In the genomic region with DNA sequence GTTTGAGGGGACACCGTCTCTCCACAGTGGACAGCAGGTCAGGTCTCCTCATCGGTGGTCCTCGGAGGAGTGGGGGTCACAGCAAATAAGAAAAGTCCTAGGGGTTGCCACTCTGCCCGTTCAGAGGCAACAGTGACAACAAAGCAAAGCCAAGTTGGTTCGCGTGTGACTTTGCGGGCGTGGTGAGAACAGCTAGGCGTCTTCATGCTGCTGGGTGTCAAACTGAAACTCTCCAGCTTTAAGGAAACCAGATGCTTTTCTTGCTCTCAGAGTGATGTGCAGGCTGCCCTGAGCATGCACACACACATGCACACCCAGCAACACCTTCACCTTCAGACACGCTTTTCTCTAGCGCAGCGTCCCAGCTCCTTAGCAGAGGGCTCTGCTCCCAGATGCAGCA, we compare ENCODE assay signal across 19 cellular contexts.
DNase-seq lines count a peak whose midpoint lies in the region; ATAC-seq and TF ChIP-seq lines count a peak whose summit lies in the region.
"Had no signal": no experiment of that assay in that cellular context is flagged by ENCODE, and none has a peak within 500 bp of the region (broad histone marks: within the 10 kb centered on the region; RNA-seq: fewer than 3 reads in every experiment).

No MANE protein-coding gene starts in this region.

- peaks cover 8 to 24% of the 10 kb centered on the region in 2 donors for H3K27me3 Mint-ChIP-seq in natural killer cell (ENCODE audit: low read depth in 2 of 2)

- H3K9me3 ChIP-seq in adipocyte (ENCODE audit: control insufficient read depth, low read length) (no peaks in the 10 kb centered on the region), smooth muscle cell (replicated peaks; ENCODE audit: low read depth) (no peaks in the 10 kb centered on the region)
- H3K9me3 ChIP-seq: BLaER1 treated with 17β-estradiol and CSF1 and Interleukin-3, amounts not matched to agents 10 nM and 100 nM; SJSA1 had no signal

- peak overlapping the region; percentile 41 for H3K4me3 ChIP-seq in adipocyte (ENCODE audit: low read length)
- H3K4me3 ChIP-seq in smooth muscle cell: no peak overlapping the region
- H3K4me3 ChIP-seq: BLaER1 treated with 17β-estradiol and CSF1 and Interleukin-3, amounts not matched to agents 10 nM and 100 nM; SJSA1 had no signal

- 76% methylated on average over 12 of the region's 12 CpGs for WGBS in smooth muscle cell (ENCODE audit: low lambda C conversion rate)

- TF ChIP-seq CTCF in natural killer cell (IDR thresholded peaks at IDR 0.05) (no peak), smooth muscle cell (IDR thresholded peaks at IDR 0.05; ENCODE audit: borderline replicate concordance, insufficient read depth, poor library complexity, severe bottlenecking) (no peak)

- H3K9me3 Mint-ChIP-seq in natural killer cell: no peaks in the 10 kb centered on the region
- H3K9me3 Mint-ChIP-seq: CD8-positive, alpha-beta memory T cell had no signal

- H3K27me3 ChIP-seq in adipocyte (replicated peaks; ENCODE audit: control insufficient read depth, insufficient read depth, low read length) (peaks cover 5% of the 10 kb centered on the region), smooth muscle cell (ENCODE audit: low read depth) (peaks cover 3% of the 10 kb centered on the region)
- H3K27me3 ChIP-seq: SJSA1 had no signal

- H3K36me3 ChIP-seq in adipocyte (ENCODE audit: control insufficient read depth, insufficient read depth, low read length, severe bottlenecking) (no peaks in the 10 kb centered on the region), smooth muscle cell (ENCODE audit: low read depth) (no peaks in the 10 kb centered on the region)
- H3K36me3 ChIP-seq: BLaER1 treated with 17β-estradiol and CSF1 and Interleukin-3, amounts not matched to agents 10 nM and 100 nM; SJSA1 had no signal

- H3K27ac ChIP-seq in smooth muscle cell (ENCODE audit: low read depth): no peak overlapping the region
- H3K27ac ChIP-seq: BLaER1 treated with 17β-estradiol and CSF1 and Interleukin-3, amounts not matched to agents 10 nM and 100 nM; SJSA1 had no signal

- no peaks in the 10 kb centered on the region for H3F3A ChIP-seq in smooth muscle cell (ENCODE audit: low read depth)

- peaks cover 23 to 27% of the 10 kb centered on the region in 2 donors for H3K4me1 Mint-ChIP-seq in natural killer cell

- DNase-seq in AG08395 (ENCODE audit: low spot score): peak; percentile 35
- peak; percentile 44 for DNase-seq in GM03348 (ENCODE audit: low spot score)
- no peak for DNase-seq in adipocyte (ENCODE audit: low read depth)
- DNase-seq in natural killer cell: peak; percentile 55
- DNase-seq in NCI-H2029 (lab: John Stamatoyannopoulos, UW): no peak
- no peak for DNase-seq in stimulated activated CD4-positive, alpha-beta T cell treated with anti-CD3 and anti-CD28 coated beads, Interleukin-1b, Interleukin-23, amount 100 ng/mL, for 48 hours
- no peak for DNase-seq in smooth muscle cell (lab: John Stamatoyannopoulos, UW; ENCODE audit: unreplicated experiment)
- DNase-seq: DMS53, H7, KG1, NCI-H1417 treated with DMSO at 0.1 percent for 48 hours, NCI-H187 treated with DMSO at 0.1 percent for 48 hours, NCI-H345, NCI-H524 treated with DMSO at 0.1 percent for 48 hours had no signal

- H3K27ac Mint-ChIP-seq in natural killer cell: peak overlapping the region; percentile 51 to 52

- no peaks in the 10 kb centered on the region for H3K79me2 ChIP-seq in smooth muscle cell (ENCODE audit: low read depth)

- H3K36me3 Mint-ChIP-seq in natural killer cell: no peaks in the 10 kb centered on the region
- H3K36me3 Mint-ChIP-seq: CD8-positive, alpha-beta memory T cell had no signal

- ATAC-seq in natural killer cell (peak; percentile 79 to 95 (median 84)), HG03469 (IDR thresholded peaks at IDR 0.05; ENCODE audit: unreplicated experiment) (no peak)
- ATAC-seq: Panc1 had no signal

- no peak overlapping the region for H3K4me2 ChIP-seq in smooth muscle cell
- H3K4me2 ChIP-seq: BLaER1 treated with 17β-estradiol and CSF1 and Interleukin-3, amounts not matched to agents 10 nM and 100 nM had no signal

- intact Hi-C loops in natural killer cell (cut with micrococcal nuclease): no loop called here

- H3K4me1 ChIP-seq in adipocyte (ENCODE audit: control insufficient read depth, insufficient read depth, low read length) (peaks cover 14% of the 10 kb centered on the region), smooth muscle cell (ENCODE audit: low read depth) (no peaks in the 10 kb centered on the region)
- H3K4me1 ChIP-seq: SJSA1 had no signal

- no peak overlapping the region for H2AFZ ChIP-seq in smooth muscle cell (ENCODE audit: low read depth)

- H3K4me3 Mint-ChIP-seq in natural killer cell: peak overlapping the region; percentile 79
- H3K4me3 Mint-ChIP-seq: CD8-positive, alpha-beta memory T cell had no signal

- no peaks in the 10 kb centered on the region for H4K20me1 ChIP-seq in smooth muscle cell (ENCODE audit: low read depth)

- H3K9ac ChIP-seq in adipocyte (ENCODE audit: low read length) (peak overlapping the region; percentile 54), smooth muscle cell (ENCODE audit: low read depth) (no peak overlapping the region)
- H3K9ac ChIP-seq: BLaER1 treated with 17β-estradiol and CSF1 and Interleukin-3, amounts not matched to agents 10 nM and 100 nM had no signal

Comparison
In these comparisons a context has a peak if more than half of its experiments do, and no peak if none do; other contexts are left out.
1. DNase-seq: peak in AG08395 (single experiment), GM03348 (single experiment) and natural killer cell (single experiment); none in adipocyte (single experiment), NCI-H2029 (single experiment), stimulated activated CD4-positive, alpha-beta T cell treated with anti-CD3 and anti-CD28 coated beads, Interleukin-1b, Interleukin-23, amount 100 ng/mL, for 48 hours (single experiment) and smooth muscle cell (single experiment).